ENCODE assay signal across 8 cellular contexts in genomic region chr11:30586251-30587144, GRCh38. TPM values are rescaled to one million over a fixed set of nuclear protein-coding genes. Genes with fewer than 3 reads are reported as not detected.
A peak's percentile ranks its signal among the peaks of the same experiment; 100 is the strongest.
DNase-seq lines count a peak whose midpoint lies in the region; ATAC-seq and TF ChIP-seq lines count a peak whose summit lies in the region.

Gene MPPED2 (minus strand): TSS chr11:30586353. CDS start chr11:30580373, 5,980 bp downstream.

- no peaks in the 10 kb centered on the region for H3K9me3 ChIP-seq in neural cell (ENCODE audit: low read length)

- ATAC-seq in GM19328 (IDR thresholded peaks at IDR 0.05; ENCODE audit: unreplicated experiment) (peak; percentile 88), HG03378 (IDR thresholded peaks at IDR 0.05; ENCODE audit: unreplicated experiment) (peak; percentile 82)

- H3K4me3 ChIP-seq in fibroblast of villous mesenchyme (ENCODE audit: low read depth, low read length) = peak within 1 kb of the TSS; percentile 30
- peak within 1 kb of the TSS; percentile 89 for H3K4me3 ChIP-seq in neural cell (ENCODE audit: low read length)

- no peak for TF ChIP-seq EP300 in neural cell (conservative IDR thresholded peaks at IDR 0.05; ENCODE audit: poor library complexity, severe bottlenecking)

- H3F3A ChIP-seq in neural cell (ENCODE audit: insufficient read depth, low read length, poor library complexity, severe bottlenecking) = peaks cover 12% of the 10 kb centered on the region

- TF ChIP-seq RAD21 in neural cell (conservative IDR thresholded peaks at IDR 0.05) = peak; percentile 48

- DNase-seq in DMS79 (lab: John Stamatoyannopoulos, UW) (peak; percentile 40), fibroblast of villous mesenchyme (ENCODE audit: low read depth) (no peak), NCI-H2029 (lab: John Stamatoyannopoulos, UW) (no peak), NCI-H2081 treated with DMSO at 0.1 percent for 48 hours (lab: John Stamatoyannopoulos, UW) (no peak)

- peak within 1 kb of the TSS; percentile 57 for H2AFZ ChIP-seq in neural cell (ENCODE audit: low read depth, low read length)

- peak within 1 kb of the TSS; percentile 98 for H3K9ac ChIP-seq in neural cell (ENCODE audit: low read length)

- H4K20me1 ChIP-seq in neural cell (ENCODE audit: insufficient read depth) = no peaks in the 10 kb centered on the region

- H3K4me2 ChIP-seq in neural cell (ENCODE audit: low read length) = peak within 1 kb of the TSS; percentile 96

- H3K27me3 ChIP-seq in neural cell (ENCODE audit: insufficient read depth, low read depth, low read length) = no peaks in the 10 kb centered on the region

- H3K79me2 ChIP-seq in neural cell (replicated peaks; ENCODE audit: insufficient read depth, low read length) = peaks cover 67% of the 10 kb centered on the region

- peak within 1 kb of the TSS; percentile 10; the same call in 1 of the 2 replicates for H3K27ac ChIP-seq in VCaP
- H3K27ac ChIP-seq in neural cell (ENCODE audit: low read length) = peak within 1 kb of the TSS; percentile 98

- H3K36me3 ChIP-seq in neural cell (ENCODE audit: insufficient read depth, low read length) = no peaks in the 10 kb centered on the region

- H3K9me2 ChIP-seq in neural cell (ENCODE audit: insufficient read depth, low read length) = no peaks in the 10 kb centered on the region

- peak; percentile 62 for TF ChIP-seq CTCF in VCaP (conservative IDR thresholded peaks at IDR 0.05)
- TF ChIP-seq CTCF in fibroblast of villous mesenchyme (IDR thresholded peaks at IDR 0.05; ENCODE audit: insufficient read depth, low read depth, low read length) = no peak
- peak; percentile 73 for TF ChIP-seq CTCF in neural cell (IDR thresholded peaks at IDR 0.05; ENCODE audit: poor library complexity, severe bottlenecking)

TF ChIP-seq in neural cell, 6 proteins besides CTCF, POLR2A, EP300 and RAD21:
- peak; percentile 55 for TF ChIP-seq TAF1 (IDR thresholded peaks at IDR 0.05; ENCODE audit: low read depth)
- TF ChIP-seq SMC3 (conservative IDR thresholded peaks at IDR 0.05; ENCODE audit: poor library complexity) = peak; percentile 56
- no peak for TF ChIP-seq EZH2 (IDR thresholded peaks at IDR 0.05; ENCODE audit: borderline replicate concordance, insufficient read depth, low read length, poor library complexity, severe bottlenecking)
- peak; percentile 84 for TF ChIP-seq POLR2AphosphoS5 (IDR thresholded peaks at IDR 0.05)
- TF ChIP-seq REST (IDR thresholded peaks at IDR 0.05; ENCODE audit: borderline replicate concordance) = peak; percentile 51
- no peak for TF ChIP-seq MXI1 (conservative IDR thresholded peaks at IDR 0.05; ENCODE audit: poor library complexity, severe bottlenecking)

RNA-seq across cellular contexts. Expression of gene MPPED2, which starts in this region (rescaled TPM):
- not detected in 2 replicates for total RNA-seq in fibroblast of villous mesenchyme
- polyA plus RNA-seq in neural cell = 81.4 and 99.7 TPM in 2 replicates
- 165 and 187 TPM in 2 replicates for polyA minus RNA-seq in neural cell
